29 cellular contexts compared by ENCODE assay signal in genomic region chr3:65636326-65636725, GRCh38.
DNase-seq lines count a peak whose midpoint lies in the region; ATAC-seq, FAIRE-seq and TF ChIP-seq lines count a peak whose summit lies in the region.
"Had no signal": no experiment of that assay in that cellular context is flagged by ENCODE, and none has a peak within 500 bp of the region (broad histone marks: within the 10 kb centered on the region; RNA-seq: fewer than 3 reads in every experiment).

No MANE protein-coding gene starts in this region.

- in situ Hi-C loops in K562 (cut with MboI), result no loop called here

- H4K20me1 ChIP-seq in K562 (replicated peaks; ENCODE audit: control insufficient read depth, insufficient read depth, low read length), result no peaks in the 10 kb centered on the region

- no peaks in the 10 kb centered on the region for H3K9me3 ChIP-seq in K562 (replicated peaks; ENCODE audit: control insufficient read depth, insufficient read depth, low read depth, low read length)
- H3K9me3 ChIP-seq in right cardiac atrium (ENCODE audit: control insufficient read depth, low read length), result no peaks in the 10 kb centered on the region
- H3K9me3 ChIP-seq: Caco-2, esophagus muscularis mucosa, gastroesophageal sphincter, pancreas, sigmoid colon, SJCRH30, transverse colon had no signal

- H3K27ac ChIP-seq in K562 (ENCODE audit: extremely low read depth, low read depth, low read length), result no peak overlapping the region
- no peak overlapping the region for H3K27ac ChIP-seq in right cardiac atrium (ENCODE audit: low read length)
- H3K27ac ChIP-seq: esophagus muscularis mucosa, gastroesophageal sphincter, pancreas, PC-9, sigmoid colon, SJCRH30, transverse colon had no signal

- peaks cover 0 to 16% of the 10 kb centered on the region in 2 experiments; a peak in 3 of 5 replicates for H3K4me1 ChIP-seq in K562 (replicated peaks in 1 of 2; ENCODE audit: control insufficient read depth in 2 of 2, insufficient read depth in 2 of 2, low read length in 2 of 2)
- peaks cover 1% of the 10 kb centered on the region for H3K4me1 ChIP-seq in right cardiac atrium (ENCODE audit: control insufficient read depth, insufficient read depth, low read length)
- H3K4me1 ChIP-seq: Caco-2, esophagus muscularis mucosa, gastroesophageal sphincter, pancreas, SJCRH30, transverse colon had no signal

- CTCF ChIA-PET in K562 (lab: Yijun Ruan, JAX; ENCODE audit: low intra/inter-chr PET ratio), result no interaction called here

- no peak overlapping the region for H3K4me3 ChIP-seq in K562
- H3K4me3 ChIP-seq in right cardiac atrium (ENCODE audit: low read length), result no peak overlapping the region
- H3K4me3 ChIP-seq: esophagus muscularis mucosa, gastroesophageal sphincter, pancreas, PC-9, sigmoid colon, SJCRH30, transverse colon had no signal

- H3K4me2 ChIP-seq in K562 (ENCODE audit: insufficient read depth, low read length), result no peak overlapping the region
- H3K4me2 ChIP-seq: PC-9 had no signal

- H3K9me1 ChIP-seq in K562 (ENCODE audit: control insufficient read depth, insufficient read depth, low read length), result no peaks in the 10 kb centered on the region

- no peak for TF ChIP-seq POLR2A in K562 (conservative IDR thresholded peaks at IDR 0.05)

- no TSS peak for BruUV-seq in K562 (replicated peaks; lab: Mats Ljungman, UMichigan)

- H2AFZ ChIP-seq in K562 (ENCODE audit: low read depth, low read length), result no peak overlapping the region
- H2AFZ ChIP-seq: PC-9 had no signal

- no peak overlapping the region for H3K9ac ChIP-seq in K562 (ENCODE audit: insufficient read depth in 1 of 2, low read depth in 2 of 2, low read length in 2 of 2)

- intact Hi-C loops in K562 (cut with micrococcal nuclease) (no loop called here), right cardiac atrium (cut with DNase I) (no loop called here)

- TF ChIP-seq CTCF in K562 (IDR thresholded peaks at IDR 0.05 in 2 of 3, conservative IDR thresholded peaks at IDR 0.05 in 1 of 3; ENCODE audit: insufficient read depth in 2 of 3, low read depth in 1 of 3, low read length in 3 of 3), result no peak

- ATAC-seq in K562, result no peak
- no peak for ATAC-seq in GM18873 (IDR thresholded peaks at IDR 0.05; ENCODE audit: low FRiP score, unreplicated experiment)
- no peak for ATAC-seq in right cardiac atrium
- no peak for ATAC-seq in GM21576 (IDR thresholded peaks at IDR 0.05; ENCODE audit: unreplicated experiment)
- ATAC-seq: activated CD8-positive, alpha-beta T cell treated with anti-CD3 and anti-CD28 coated beads for 36 hours; gastroesophageal sphincter; naive thymus-derived CD8-positive, alpha-beta T cell; pancreas; WTC11 had no signal

- no peak for FAIRE-seq in K562 (lab: Jason Lieb, UNC)
- FAIRE-seq: astrocyte, GM12892, pancreas had no signal

- TF ChIP-seq EP300 in K562 (IDR thresholded peaks at IDR 0.05; ENCODE audit: low read length), result no peak

- DNase-seq in DMS 273 treated with DMSO at 0.1 percent for 48 hours (lab: John Stamatoyannopoulos, UW) (peak; percentile 78), NCI-H1417 (lab: John Stamatoyannopoulos, UW) (peak in 2 of 3 experiments; percentile 74 to 96), NCI-H510A (lab: John Stamatoyannopoulos, UW) (peak; percentile 14), K562 (ENCODE audit: extremely low read depth in 1 of 4, low spot score in 3 of 4) (peak in 1 of 4 experiments; percentile 24), AG08396 (ENCODE audit: low spot score) (no peak), right cardiac atrium (no peak)
- DNase-seq: activated CD8-positive, alpha-beta T cell treated with anti-CD3 and anti-CD28 coated beads for 36 hours; activated naive CD4-positive, alpha-beta T cell treated with anti-CD3 and anti-CD28 coated beads, Interleukin-2, amount 50 U/mL, for 16 hours; activated T-cell treated with anti-CD3 and anti-CD28 coated beads, Interleukin-2, amount 50 U/mL, for 24 hours; AML-193; Caco-2; HFFc6; mesendoderm; naive thymus-derived CD8-positive, alpha-beta T cell; NCI-H526 treated with DMSO at 0.1 percent for 48 hours; pancreas; PC-9; sigmoid colon; stimulated activated CD4-positive, alpha-beta T cell treated with anti-CD3 and anti-CD28 coated beads, Interleukin-1b, Interleukin-23, amount 100 ng/mL, for 48 hours; stimulated activated naive CD4-positive, alpha-beta T cell treated with Interleukin-2 at 50 U/mL for 16 hours; transverse colon had no signal

- POLR2A ChIA-PET in K562 (lab: Yijun Ruan, JAX), result no interaction called here

- H3K79me2 ChIP-seq in K562 (ENCODE audit: control insufficient read depth, insufficient read depth, low read length), result no peaks in the 10 kb centered on the region

- no peaks in the 10 kb centered on the region for H3K36me3 ChIP-seq in K562 (ENCODE audit: control insufficient read depth, insufficient read depth, low read length)
- H3K36me3 ChIP-seq: esophagus muscularis mucosa, gastroesophageal sphincter, pancreas, sigmoid colon, SJCRH30, transverse colon had no signal

- 9% methylated on average over 3 of the region's 3 CpGs for WGBS in K562 (ENCODE audit: insufficient coverage, low coverage, missing lambda C conversion rate)
- WGBS in right cardiac atrium, result 49% methylated on average over 3 of the region's 3 CpGs

- H3K27me3 ChIP-seq in K562 (ENCODE audit: control insufficient read depth in 2 of 2, insufficient read depth in 2 of 2, low read length in 2 of 2), result no peaks in the 10 kb centered on the region
- H3K27me3 ChIP-seq in right cardiac atrium (ENCODE audit: control insufficient read depth, insufficient read depth), result no peaks in the 10 kb centered on the region
- H3K27me3 ChIP-seq: esophagus muscularis mucosa, gastroesophageal sphincter, pancreas, sigmoid colon, SJCRH30, transverse colon had no signal

- no peak for TF ChIP-seq RAD21 in K562 (CRISPR knock-in tag; conservative IDR thresholded peaks at IDR 0.05 in 1 of 2, IDR thresholded peaks at IDR 0.05 in 1 of 2)

TF ChIP-seq in K562, 482 proteins besides CTCF, POLR2A, EP300 and RAD21 (continues in another document):
- TF ChIP-seq ZNF444 (CRISPR knock-in tag; IDR thresholded peaks at IDR 0.05) (no peak), ZNF41 (CRISPR knock-in tag; conservative IDR thresholded peaks at IDR 0.05) (no peak), SREBF1 (IDR thresholded peaks at IDR 0.05; ENCODE audit: borderline replicate concordance, low read depth, low read length) (no peak), ZNF143 (CRISPR knock-in tag; IDR thresholded peaks at IDR 0.05) (no peak), RBM34 (IDR thresholded peaks at IDR 0.05; ENCODE audit: borderline replicate concordance, insufficient read depth, low read length) (no peak), ZNF586 (CRISPR knock-in tag; conservative IDR thresholded peaks at IDR 0.05) (no peak), PKNOX1 (IDR thresholded peaks at IDR 0.05) (peak; percentile 78), ZBTB8A (IDR thresholded peaks at IDR 0.05; ENCODE audit: partially characterized antibody) (no peak), GTF2E2 (tag; IDR thresholded peaks at IDR 0.05) (no peak), SMAD1 (IDR thresholded peaks at IDR 0.05; ENCODE audit: low read depth, low read length, partially characterized antibody) (no peak), SIRT6 (IDR thresholded peaks at IDR 0.05; ENCODE audit: low read depth, low read length) (no peak), DPF2 (IDR thresholded peaks at IDR 0.05) (0 out of 2 replicates have a peak, but pooled peaks have one; percentile 13), MYBL2 (IDR thresholded peaks at IDR 0.05; ENCODE audit: low read depth) (no peak), MYBL2 (CRISPR knock-in tag; IDR thresholded peaks at IDR 0.05; ENCODE audit: borderline replicate concordance) (no peak), ZNF134 (CRISPR knock-in tag; conservative IDR thresholded peaks at IDR 0.05) (no peak), SMC3 (conservative IDR thresholded peaks at IDR 0.05; ENCODE audit: insufficient read depth, low read depth, low read length) (no peak), TAF7 (tag; IDR thresholded peaks at IDR 0.05) (no peak), ERF (CRISPR knock-in tag; IDR thresholded peaks at IDR 0.05) (no peak), ARID1B (IDR thresholded peaks at IDR 0.05) (peak; percentile 45; the same call in 1 of the 2 replicates), RNF219 (CRISPR knock-in tag; IDR thresholded peaks at IDR 0.05) (no peak), GATA2 (CRISPR knock-in tag; IDR thresholded peaks at IDR 0.05) (no peak), KLF10 (CRISPR knock-in tag; IDR thresholded peaks at IDR 0.05) (no peak), PTBP1 (IDR thresholded peaks at IDR 0.05; ENCODE audit: low read depth, low read length) (no peak), NFIC (IDR thresholded peaks at IDR 0.05) (peak; percentile 84), SNRNP70 (optimal IDR thresholded peaks at IDR 0.05; ENCODE audit: low read depth, low read length) (no peak), DACH1 (IDR thresholded peaks at IDR 0.05; ENCODE audit: partially characterized antibody) (no peak), MEIS2 (IDR thresholded peaks at IDR 0.05; ENCODE audit: partially characterized antibody) (peak; percentile 93)

Comparison
In these comparisons a context has a peak if more than half of its experiments do, and no peak if none do; other contexts are left out.
1. DNase-seq: peak in DMS 273 treated with DMSO at 0.1 percent for 48 hours (single experiment), NCI-H1417 (2 of 3) and NCI-H510A (single experiment); none in AG08396 (single experiment) and right cardiac atrium (0 of 3).